Comparison of ENCODE assay signal across 8 cellular contexts in genomic region chr14:50941638-50942037, GRCh38. TPM values are rescaled to one million over a fixed set of nuclear protein-coding genes. Genes with fewer than 3 reads are reported as not detected.
DNase-seq lines count a peak whose midpoint lies in the region; FAIRE-seq and TF ChIP-seq lines count a peak whose summit lies in the region.
"Not testable (repeated sequence)": the region's sequence is repeated elsewhere in the genome, so short reads cannot be mapped to it uniquely, and the experiment has no call there.
"Had no signal": no experiment of that assay in that cellular context is flagged by ENCODE, and none has a peak within 500 bp of the region (broad histone marks: within the 10 kb centered on the region; RNA-seq: fewer than 3 reads in every experiment).

No MANE protein-coding gene starts in this region.

- not testable (repeated sequence) for H3K9me3 ChIP-seq in Loucy (ENCODE audit: insufficient read depth, low read depth, low read length); PC-9 (ENCODE audit: insufficient read depth, low read depth); astrocyte (ENCODE audit: insufficient read depth, low read depth, low read length); mammary epithelial cell (replicated peaks; ENCODE audit: insufficient read depth, low read length); mesenchymal stem cell (ENCODE audit: control insufficient read depth, low read length); osteoblast (ENCODE audit: low read depth, low read length)

- WGBS in mammary epithelial cell (ENCODE audit: low coverage, missing lambda C conversion rate), result 93% methylated on average over 8 of the region's 8 CpGs
- WGBS in mesenchymal stem cell, result 95% methylated on average over 8 of the region's 8 CpGs

- not testable (repeated sequence) for H3K36me3 ChIP-seq in Loucy (ENCODE audit: insufficient read depth, low read length); PC-9 (ENCODE audit: low read depth); astrocyte (ENCODE audit: insufficient read depth, low read length); mammary epithelial cell (ENCODE audit: insufficient read depth, low read length); mesenchymal stem cell (ENCODE audit: control insufficient read depth in 1 of 2, insufficient read depth in 2 of 2, low read depth in 1 of 2, low read length in 2 of 2)
- peaks cover 10% of the 10 kb centered on the region for H3K36me3 ChIP-seq in osteoblast (ENCODE audit: insufficient read depth, low read length)

- H3K27me3 Mint-ChIP-seq in astrocyte (ENCODE audit: low read depth, unreplicated experiment); neural crest cell (ENCODE audit: low read depth): not testable (repeated sequence)

- H3K27ac ChIP-seq in PC-9; astrocyte (ENCODE audit: low read depth, low read length); mammary epithelial cell (ENCODE audit: insufficient read depth, low read depth, low read length); osteoblast (ENCODE audit: low read depth, low read length): not testable (repeated sequence)
- peak overlapping the region; percentile 3 for H3K27ac ChIP-seq in mesenchymal stem cell (ENCODE audit: low read length, poor library complexity, severe bottlenecking)

- H3K79me2 ChIP-seq in Loucy (ENCODE audit: insufficient read depth, low read length); astrocyte (ENCODE audit: insufficient read depth, low read length); osteoblast (ENCODE audit: insufficient read depth, low read length): not testable (repeated sequence)
- H3K79me2 ChIP-seq in PC-9 (ENCODE audit: low read depth) (peaks cover 22% of the 10 kb centered on the region), mammary epithelial cell (ENCODE audit: insufficient read depth, low read length) (peaks cover 45% of the 10 kb centered on the region)

- H2BK5ac ChIP-seq in mesenchymal stem cell (ENCODE audit: low read depth, low read length, poor library complexity, severe bottlenecking), result not testable (repeated sequence)

- H2BK12ac ChIP-seq in mesenchymal stem cell (ENCODE audit: low read length in 2 of 2), result not testable (repeated sequence)

- H3K18ac ChIP-seq in mesenchymal stem cell (ENCODE audit: low read depth in 1 of 2, low read length in 2 of 2), result not testable (repeated sequence)

- POLR2A ChIA-PET in PC-9 (lab: Charles Lee; ENCODE audit: unreplicated experiment), result not testable (repeated sequence)

- not testable (repeated sequence) for DNase-seq in PC-9; astrocyte (ENCODE audit: low read depth); mammary epithelial cell; mesenchymal stem cell; neural crest cell (ENCODE audit: low read depth, low spot score); osteoblast (ENCODE audit: insufficient read length, low spot score, missing footprints)

- intact Hi-C loops in PC-9 (cut with micrococcal nuclease; ENCODE audit: unreplicated experiment), result loop anchor here (5.0 kb wide), 1 partner anchor 841 kb away; no protein-coding TSS in a partner anchor
- intact Hi-C loops in mammary epithelial cell (cut with micrococcal nuclease), result not testable (repeated sequence)

- H3K14ac ChIP-seq in mesenchymal stem cell (ENCODE audit: low read length in 2 of 2), result not testable (repeated sequence)

- not testable (repeated sequence) for H2AFZ ChIP-seq in Loucy (ENCODE audit: low read length); PC-9; astrocyte (ENCODE audit: low read depth, low read length); mammary epithelial cell (ENCODE audit: low read depth, low read length); mesenchymal stem cell (ENCODE audit: low read depth, low read length); osteoblast (ENCODE audit: low read length)

- peaks cover 30% of the 10 kb centered on the region for H3K4me1 Mint-ChIP-seq in astrocyte (ENCODE audit: low read depth, unreplicated experiment)
- H3K4me1 Mint-ChIP-seq in neural crest cell, result peaks cover 19% of the 10 kb centered on the region

- not testable (repeated sequence) for H3F3A ChIP-seq in Loucy (ENCODE audit: low read depth)
- H3F3A ChIP-seq in PC-9 (ENCODE audit: insufficient read depth, low read depth), result peaks cover 31% of the 10 kb centered on the region; the same call in 1 of the 2 replicates

- not testable (repeated sequence) for H4K91ac ChIP-seq in mesenchymal stem cell (ENCODE audit: low read length)

- not testable (repeated sequence) for H3K23ac ChIP-seq in mesenchymal stem cell (ENCODE audit: low read length in 2 of 2)

- H2BK15ac ChIP-seq in mesenchymal stem cell (ENCODE audit: low read depth, poor library complexity, severe bottlenecking), result not testable (repeated sequence)

- H3K4me1 ChIP-seq in Loucy (ENCODE audit: insufficient read depth, low read length, poor library complexity, severe bottlenecking) (peaks cover 28% of the 10 kb centered on the region), PC-9 (replicated peaks; ENCODE audit: insufficient read depth) (peaks cover 24% of the 10 kb centered on the region), astrocyte (ENCODE audit: insufficient read depth, low read length) (peaks cover 11% of the 10 kb centered on the region), mammary epithelial cell (ENCODE audit: insufficient read depth, low read length) (peaks cover 44% of the 10 kb centered on the region), osteoblast (ENCODE audit: insufficient read depth, low read length) (peaks cover 48% of the 10 kb centered on the region)
- not testable (repeated sequence) for H3K4me1 ChIP-seq in mesenchymal stem cell (ENCODE audit: control insufficient read depth, insufficient read depth, low read depth, low read length)

- H3K27me3 ChIP-seq in Loucy (ENCODE audit: insufficient read depth, low read length, poor library complexity, severe bottlenecking); PC-9 (ENCODE audit: insufficient read depth, low read depth); astrocyte (ENCODE audit: insufficient read depth, low read length); mammary epithelial cell (ENCODE audit: insufficient read depth, low read length); mesenchymal stem cell (ENCODE audit: control insufficient read depth in 1 of 2, insufficient read depth in 1 of 2, low read length in 2 of 2); osteoblast (ENCODE audit: insufficient read depth, low read length): not testable (repeated sequence)

- H3K36me3 Mint-ChIP-seq in astrocyte (ENCODE audit: low read depth, unreplicated experiment); neural crest cell (ENCODE audit: low read depth): not testable (repeated sequence)

- not testable (repeated sequence) for H2BK120ac ChIP-seq in mesenchymal stem cell (ENCODE audit: low read depth, low read length)

- dilution Hi-C loops in mammary epithelial cell (cut with HindIII; ENCODE audit: low sequenced_read_pairs), result not testable (repeated sequence)

- CTCF ChIA-PET in PC-9 (lab: Charles Lee); mammary epithelial cell (lab: Charles Lee; ENCODE audit: low non-redundant PET): not testable (repeated sequence)

- H3K4ac ChIP-seq in mesenchymal stem cell (ENCODE audit: low read depth in 1 of 2, low read length in 2 of 2), result not testable (repeated sequence)

- not testable (repeated sequence) for H3K4me3 ChIP-seq in Loucy (ENCODE audit: low read length, poor library complexity, severe bottlenecking); PC-9; astrocyte (ENCODE audit: insufficient read depth, low read depth, low read length); mammary epithelial cell (replicated peaks in 1 of 3; ENCODE audit: insufficient read depth in 1 of 3, low read depth in 2 of 3, low read length in 3 of 3); mesenchymal stem cell (ENCODE audit: insufficient read depth in 1 of 2, low read depth in 1 of 2, low read length in 2 of 2); osteoblast (ENCODE audit: insufficient read depth, low read length)

- not testable (repeated sequence) for H4K20me1 ChIP-seq in Loucy (ENCODE audit: insufficient read depth, low read length, poor library complexity, severe bottlenecking); PC-9 (ENCODE audit: insufficient read depth); astrocyte (ENCODE audit: insufficient read depth, low read length); mammary epithelial cell (ENCODE audit: insufficient read depth, low read length); osteoblast (ENCODE audit: insufficient read depth, low read length)

- H2AK5ac ChIP-seq in mesenchymal stem cell (ENCODE audit: low read length, severe bottlenecking), result not testable (repeated sequence)

- H4K8ac ChIP-seq in mesenchymal stem cell (ENCODE audit: low read length), result not testable (repeated sequence)

- H3K4me2 ChIP-seq in Loucy (ENCODE audit: low read depth, low read length, poor library complexity, severe bottlenecking), result peak overlapping the region; percentile 93
- H3K4me2 ChIP-seq in PC-9; astrocyte (ENCODE audit: low read length); mesenchymal stem cell (ENCODE audit: low read length, poor library complexity, severe bottlenecking): not testable (repeated sequence)
- peak overlapping the region; percentile 29 for H3K4me2 ChIP-seq in mammary epithelial cell (ENCODE audit: insufficient read depth, low read depth, low read length)
- peak overlapping the region; percentile 58 for H3K4me2 ChIP-seq in osteoblast (ENCODE audit: insufficient read depth, low read length)

- H3K4me3 Mint-ChIP-seq in astrocyte (ENCODE audit: unreplicated experiment) (peak overlapping the region; percentile 36), neural crest cell (peak overlapping the region; percentile 92)

- in situ Hi-C loops in mammary epithelial cell (cut with MboI; ENCODE audit: low sequenced_read_pairs in 2 of 2), result loop anchor here in 1 of 2 donors (25.0 kb wide), 1 partner anchor 846 kb away; no protein-coding TSS in a partner anchor

- not testable (repeated sequence) for FAIRE-seq in astrocyte (lab: Jason Lieb, UNC)

- not testable (repeated sequence) for H3K9me2 ChIP-seq in Loucy (replicated peaks; ENCODE audit: low read depth, low read length); PC-9 (ENCODE audit: insufficient read depth)

- H3K9me3 Mint-ChIP-seq in astrocyte (ENCODE audit: unreplicated experiment); neural crest cell: not testable (repeated sequence)

- not testable (repeated sequence) for H3K79me1 ChIP-seq in mesenchymal stem cell (replicated peaks; ENCODE audit: low read length, poor library complexity, severe bottlenecking)

- H3K9ac ChIP-seq in Loucy (ENCODE audit: low read depth, low read length, poor library complexity, severe bottlenecking); astrocyte (ENCODE audit: low read length); mammary epithelial cell (ENCODE audit: insufficient read depth, low read length); mesenchymal stem cell (ENCODE audit: low read length): not testable (repeated sequence)

- peak overlapping the region; percentile 3 for H3K27ac Mint-ChIP-seq in astrocyte (ENCODE audit: unreplicated experiment)
- not testable (repeated sequence) for H3K27ac Mint-ChIP-seq in neural crest cell (ENCODE audit: unreplicated experiment)

- TF ChIP-seq CTCF in Loucy (conservative IDR thresholded peaks at IDR 0.05; ENCODE audit: low read length); PC-9 (conservative IDR thresholded peaks at IDR 0.05); astrocyte (IDR thresholded peaks at IDR 0.05; ENCODE audit: insufficient read depth, low read depth, low read length); mammary epithelial cell (conservative IDR thresholded peaks at IDR 0.05 in 1 of 2, IDR thresholded peaks at IDR 0.05 in 1 of 2; ENCODE audit: extremely low read depth in 1 of 2, insufficient read depth in 1 of 2, low read depth in 1 of 2, low read length in 2 of 2); neural crest cell (conservative IDR thresholded peaks at IDR 0.05); osteoblast (IDR thresholded peaks at IDR 0.05; ENCODE audit: extremely low read depth, low read depth, low read length): not testable (repeated sequence)

- BruUV-seq in PC-9 (replicated peaks; lab: Mats Ljungman, UMichigan), result TSS peak; percentile 14
- BruUV-seq in mammary epithelial cell (replicated peaks; lab: Mats Ljungman, UMichigan), result not testable (repeated sequence)

RNA-seq across cellular contexts. Expression of gene PYGL, which starts 2.6 kb away (rescaled TPM):
- total RNA-seq in PC-9 (2021), result 75.6 and 84.2 TPM in 2 replicates
- total RNA-seq in astrocyte, result 97.6 and 104 TPM in 2 replicates
- total RNA-seq in mammary epithelial cell, result 100 to 1,000 TPM; 102 to 146 TPM
- polyA plus RNA-seq in mammary epithelial cell, result 132 TPM
- 155 TPM for polyA minus RNA-seq in mammary epithelial cell
- polyA plus RNA-seq in mesenchymal stem cell (2013, experiment 1 of 2), result 30.1 TPM
- polyA plus RNA-seq in mesenchymal stem cell (2013, experiment 2 of 2), result 30.8 TPM
- 45.2 and 45.3 TPM in 2 replicates for total RNA-seq in neural crest cell
- total RNA-seq in osteoblast, result 116 and 123 TPM in 2 replicates
- polyA plus RNA-seq: CD8-positive, alpha-beta memory T cell had no signal
